In genomic region chr2:201580486-201580885, GRCh38 we compare ENCODE assay signal across 11 cellular contexts.
DNase-seq lines count a peak whose midpoint lies in the region; ATAC-seq, FAIRE-seq and TF ChIP-seq lines count a peak whose summit lies in the region.
"Had no signal": no experiment of that assay in that cellular context is flagged by ENCODE, and none has a peak within 500 bp of the region (broad histone marks: within the 10 kb centered on the region; RNA-seq: fewer than 3 reads in every experiment).

No MANE protein-coding gene starts in this region.

- H3K4me3 Mint-ChIP-seq in GM23338, result no peak overlapping the region
- H3K4me3 Mint-ChIP-seq: activated CD4-positive, alpha-beta memory T cell treated with anti-CD3 and anti-CD28 coated beads for 36 hours; activated naive CD8-positive, alpha-beta T cell treated with anti-CD3 and anti-CD28 coated beads for 36 hours had no signal

- H3K4me1 ChIP-seq in GM23338 (ENCODE audit: insufficient read depth) (no peaks in the 10 kb centered on the region), PC-9 (replicated peaks; ENCODE audit: insufficient read depth) (peaks cover 14% of the 10 kb centered on the region), kidney (ENCODE audit: control insufficient read depth in 1 of 2, insufficient read depth in 1 of 2, low read depth in 1 of 2, low read length in 2 of 2) (no peaks in the 10 kb centered on the region)

- H4K20me1 ChIP-seq in GM23338 (replicated peaks; ENCODE audit: insufficient read depth), result no peaks in the 10 kb centered on the region
- H4K20me1 ChIP-seq in PC-9 (ENCODE audit: insufficient read depth), result no peaks in the 10 kb centered on the region

- H3K36me3 Mint-ChIP-seq in GM23338 (ENCODE audit: low read depth), result no peaks in the 10 kb centered on the region
- H3K36me3 Mint-ChIP-seq: activated CD4-positive, alpha-beta memory T cell treated with anti-CD3 and anti-CD28 coated beads for 36 hours; activated naive CD8-positive, alpha-beta T cell treated with anti-CD3 and anti-CD28 coated beads for 36 hours had no signal

- H3K9me2 ChIP-seq in GM23338 (ENCODE audit: insufficient read depth), result no peaks in the 10 kb centered on the region
- peaks cover 3% of the 10 kb centered on the region; the same call in 1 of the 2 replicates for H3K9me2 ChIP-seq in PC-9 (ENCODE audit: insufficient read depth)

- no peak for FAIRE-seq in kidney (lab: Jason Lieb, UNC)

- no peak overlapping the region for H3K9ac ChIP-seq in kidney (ENCODE audit: low read length in 2 of 2)

- H3K4me1 Mint-ChIP-seq in GM23338, result no peaks in the 10 kb centered on the region
- H3K4me1 Mint-ChIP-seq: activated naive CD8-positive, alpha-beta T cell treated with anti-CD3 and anti-CD28 coated beads for 36 hours had no signal

- no peak overlapping the region for H3K4me3 ChIP-seq in GM23338
- no peak overlapping the region for H3K4me3 ChIP-seq in PC-9
- no peak overlapping the region for H3K4me3 ChIP-seq in kidney (ENCODE audit: low read length in 2 of 2)

- H3K9me3 ChIP-seq in PC-9 (ENCODE audit: insufficient read depth, low read depth) (0 out of 2 replicates have a peak, but pooled peaks cover 4% of the 10 kb centered on the region), kidney (ENCODE audit: control insufficient read depth in 1 of 2, low read length in 2 of 2) (no peaks in the 10 kb centered on the region)

- DNase-seq in GM23338 (ENCODE audit: low spot score) (no peak), PC-9 (peak in 1 of 2 experiments; percentile 78), fibroblast of peridontal ligament (ENCODE audit: extremely low read depth) (peak; percentile 97), smooth muscle cell of the brain vasculature (ENCODE audit: low read depth, low spot score) (peak; percentile 51), NCI-H1694 treated with DMSO at 0.1 percent for 48 hours (lab: John Stamatoyannopoulos, UW) (no peak), kidney (no peak)
- DNase-seq: activated CD4-positive, alpha-beta memory T cell treated with anti-CD3 and anti-CD28 coated beads for 36 hours; activated naive CD8-positive, alpha-beta T cell treated with anti-CD3 and anti-CD28 coated beads for 36 hours; KBM-7; NCI-H2107 had no signal

- H3F3A ChIP-seq in GM23338 (replicated peaks; ENCODE audit: low read depth) (no peaks in the 10 kb centered on the region), PC-9 (ENCODE audit: insufficient read depth, low read depth) (peaks cover 11% of the 10 kb centered on the region; the same call in 1 of the 2 replicates)

- H3K36me3 ChIP-seq in GM23338 (ENCODE audit: insufficient read depth) (no peaks in the 10 kb centered on the region), PC-9 (ENCODE audit: low read depth) (no peaks in the 10 kb centered on the region), kidney (ENCODE audit: control insufficient read depth in 1 of 2, insufficient read depth in 2 of 2, low read length in 2 of 2) (no peaks in the 10 kb centered on the region)

- no TSS peak for BruUV-seq in PC-9 (replicated peaks; lab: Mats Ljungman, UMichigan)

- no peaks in the 10 kb centered on the region for H3K79me2 ChIP-seq in GM23338 (replicated peaks; ENCODE audit: insufficient read depth)
- no peaks in the 10 kb centered on the region for H3K79me2 ChIP-seq in PC-9 (ENCODE audit: low read depth)

- H3K27me3 Mint-ChIP-seq in GM23338 (ENCODE audit: insufficient read depth, low read depth, poor library complexity), result no peaks in the 10 kb centered on the region

- H3K27me3 ChIP-seq in GM23338 (ENCODE audit: insufficient read depth) (no peaks in the 10 kb centered on the region), PC-9 (ENCODE audit: insufficient read depth, low read depth) (no peaks in the 10 kb centered on the region)

- POLR2A ChIA-PET in PC-9 (lab: Charles Lee; ENCODE audit: unreplicated experiment), result no interaction called here

- H2AFZ ChIP-seq in GM23338 (peak overlapping the region; percentile 48; the same call in 1 of the 2 replicates), PC-9 (0 out of 2 replicates have a peak overlapping the region, but pooled peaks have one; percentile 7)

- TF ChIP-seq CTCF in GM23338 (conservative IDR thresholded peaks at IDR 0.05; ENCODE audit: low read depth in 2 of 2) (no peak), PC-9 (conservative IDR thresholded peaks at IDR 0.05) (no peak), kidney (IDR thresholded peaks at IDR 0.05; ENCODE audit: borderline replicate concordance, extremely low read depth, insufficient read depth) (no peak)

- H3K27ac Mint-ChIP-seq in GM23338, result no peak overlapping the region
- H3K27ac Mint-ChIP-seq: activated CD4-positive, alpha-beta memory T cell treated with anti-CD3 and anti-CD28 coated beads for 36 hours; activated naive CD8-positive, alpha-beta T cell treated with anti-CD3 and anti-CD28 coated beads for 36 hours had no signal

- CTCF ChIA-PET in PC-9 (lab: Charles Lee), result no interaction called here

- H3K9me3 Mint-ChIP-seq in GM23338, result no peaks in the 10 kb centered on the region; the same call in 2 of the 3 replicates
- H3K9me3 Mint-ChIP-seq: activated CD4-positive, alpha-beta memory T cell treated with anti-CD3 and anti-CD28 coated beads for 36 hours; activated naive CD8-positive, alpha-beta T cell treated with anti-CD3 and anti-CD28 coated beads for 36 hours had no signal

- H3K27ac ChIP-seq in GM23338 (ENCODE audit: low read depth), result no peak overlapping the region
- peak overlapping the region; percentile 7; the same call in 1 of the 2 replicates for H3K27ac ChIP-seq in PC-9
- no peak overlapping the region for H3K27ac ChIP-seq in kidney (ENCODE audit: low read depth in 2 of 2, low read length in 2 of 2)

- ATAC-seq in GM23338 (no peak), HG03095 (IDR thresholded peaks at IDR 0.05; ENCODE audit: unreplicated experiment) (no peak)

- intact Hi-C loops in PC-9 (cut with micrococcal nuclease; ENCODE audit: unreplicated experiment) (no loop called here), kidney (cut with DNase I) (no loop called here)

- no peak overlapping the region for H3K4me2 ChIP-seq in GM23338
- H3K4me2 ChIP-seq in PC-9, result peak overlapping the region; percentile 33

TF ChIP-seq in GM23338, 12 proteins besides CTCF, POLR2A, EP300 and RAD21 (continues in another document):
- no peak for TF ChIP-seq POLR2AphosphoS5 (IDR thresholded peaks at IDR 0.05; ENCODE audit: low read depth)
- no peak for TF ChIP-seq ETS1 (IDR thresholded peaks at IDR 0.05)
- TF ChIP-seq ZNF114 (CRISPR knock-in tag; IDR thresholded peaks at IDR 0.05), result no peak
- TF ChIP-seq REST (IDR thresholded peaks at IDR 0.05; ENCODE audit: unreplicated experiment), result no peak

Comparison
In these comparisons a context has a peak if more than half of its experiments do, and no peak if none do; other contexts are left out.
1. DNase-seq: peak in fibroblast of peridontal ligament (single experiment) and smooth muscle cell of the brain vasculature (single experiment); none in GM23338 (single experiment), NCI-H1694 treated with DMSO at 0.1 percent for 48 hours (single experiment) and kidney (single experiment).